In genomic region chr2:144237108-144237507, GRCh38 we compare ENCODE assay signal across 23 cellular contexts.
"Had no signal": no experiment of that assay in that cellular context is flagged by ENCODE, and none has a peak within 500 bp of the region (broad histone marks: within the 10 kb centered on the region; RNA-seq: fewer than 3 reads in every experiment).

No MANE protein-coding gene starts in this region.

- H3K4me1 ChIP-seq: gastroesophageal sphincter had no signal

- H3K4me3 ChIP-seq: adrenal gland, dorsolateral prefrontal cortex, gastroesophageal sphincter, left lung, lung, thoracic aorta, upper lobe of right lung had no signal

- H3K9me3 Mint-ChIP-seq: activated T-helper 1 cell treated with anti-CD3 and anti-CD28 coated beads, Interleukin-12 subunit alpha, Interleukin-12 subunit beta, Interleukin-2, Interleukin-4 antibody, amounts not matched to agents 30 ng/mL and 10 ng/mL and 1 ng/mL, durations not matched to agents 14 hours and 24 hours and 36 hours; endodermal cell; naive thymus-derived CD4-positive, alpha-beta T cell had no signal

- H3K27me3 ChIP-seq: adrenal gland, dorsolateral prefrontal cortex, gastroesophageal sphincter, left lung, upper lobe of right lung had no signal

- H3K36me3 ChIP-seq: adrenal gland, gastroesophageal sphincter, left lung, thoracic aorta, upper lobe of right lung had no signal

- H3K27me3 Mint-ChIP-seq: activated naive CD4-positive, alpha-beta T cell treated with anti-CD3 and anti-CD28 coated beads, Interleukin-2, amount 50 U/mL, for 24 hours; naive thymus-derived CD4-positive, alpha-beta T cell; stimulated activated naive B cell treated with anti-CD40 and anti-IgM and Interleukin-4, amounts not matched to agents 10 μg/mL and 1 μg/mL and 100 μg/mL, for 72 hours had no signal

- DNase-seq: activated CD4-positive, alpha-beta T cell treated with anti-CD3 and anti-CD28 coated beads for 1 hour; activated CD4-positive, alpha-beta T cell treated with anti-CD3 and anti-CD28 coated beads, Interleukin-2, amount 50 U/mL, for 1 hour; activated gamma-delta T cell; adrenal gland; central memory CD4-positive, alpha-beta T cell; dorsolateral prefrontal cortex; endodermal cell; left lung; naive thymus-derived CD4-positive, alpha-beta T cell; small intestine; stimulated activated CD4-positive, alpha-beta T cell treated with anti-CD3 and anti-CD28 coated beads, Interleukin-2, amount 100 ng/mL, for 24 hours; stimulated activated naive B cell treated with anti-CD40 and anti-IgM and Interleukin-4, amounts not matched to agents 10 μg/mL and 1 μg/mL and 100 μg/mL, for 72 hours; upper lobe of right lung had no signal

- H3K9me3 ChIP-seq: adrenal gland, gastroesophageal sphincter, left lung, thoracic aorta, upper lobe of right lung had no signal

- ATAC-seq: SK-N-SH treated with all-trans-retinoic acid at 6 μM for 48 hours had no signal

- H3K27ac ChIP-seq: epithelial cell of prostate, gastroesophageal sphincter, thoracic aorta had no signal

- FAIRE-seq: astrocyte, colon, TTC549 had no signal

- H3K4me3 Mint-ChIP-seq: activated naive CD4-positive, alpha-beta T cell treated with anti-CD3 and anti-CD28 coated beads, Interleukin-2, amount 50 U/mL, for 24 hours; activated T-helper 1 cell treated with anti-CD3 and anti-CD28 coated beads, Interleukin-12 subunit alpha, Interleukin-12 subunit beta, Interleukin-2, Interleukin-4 antibody, amounts not matched to agents 30 ng/mL and 10 ng/mL and 1 ng/mL, durations not matched to agents 14 hours and 24 hours and 36 hours; endodermal cell; naive thymus-derived CD4-positive, alpha-beta T cell had no signal

- H3K27ac Mint-ChIP-seq: activated naive CD4-positive, alpha-beta T cell treated with anti-CD3 and anti-CD28 coated beads, Interleukin-2, amount 50 U/mL, for 24 hours; endodermal cell had no signal

- H3K36me3 Mint-ChIP-seq: activated naive CD4-positive, alpha-beta T cell treated with anti-CD3 and anti-CD28 coated beads, Interleukin-2, amount 50 U/mL, for 24 hours had no signal
